ENCODE assay signal across 9 cellular contexts in genomic region chr11:69301491-69302401, GRCh38. TPM values are rescaled to one million over a fixed set of nuclear protein-coding genes. Genes with fewer than 3 reads are reported as not detected.
A peak's percentile ranks its signal among the peaks of the same experiment; 100 is the strongest.
DNase-seq lines count a peak whose midpoint lies in the region; TF ChIP-seq lines count a peak whose summit lies in the region.
"Had no signal": no experiment of that assay in that cellular context is flagged by ENCODE, and none has a peak within 500 bp of the region (broad histone marks: within the 10 kb centered on the region; RNA-seq: fewer than 3 reads in every experiment).

No MANE protein-coding gene starts in this region.

- DNase-seq in activated naive CD4-positive, alpha-beta T cell treated with Interleukin-2 at 50 U/mL for 16 hours: peak; percentile 52
- no peak for DNase-seq in activated naive CD4-positive, alpha-beta T cell treated with anti-CD3 and anti-CD28 coated beads, Interleukin-2, amount 50 U/mL, for 16 hours
- peak; percentile 84 for DNase-seq in RKO (ENCODE audit: low spot score)
- peak; percentile 90 for DNase-seq in fibroblast of mammary gland (ENCODE audit: low read depth)
- DNase-seq in stomach: peak; percentile 79
- no peak for DNase-seq in tibial nerve (ENCODE audit: low spot score in 2 of 2)
- DNase-seq in NCI-H69 (lab: John Stamatoyannopoulos, UW): no peak
- no peak for DNase-seq in retina

- 60 to 83% (median 68%) methylated on average over 5 to 13 of the region's 13 CpGs for WGBS in stomach, 5 donors
- 83 to 85% methylated on average over 8 to 13 of the region's 13 CpGs for WGBS in tibial nerve, 2 donors

- H3K4me1 ChIP-seq in stomach (peaks cover 36 to 61% (median 46%) of the 10 kb centered on the region in 4 donors), tibial nerve (peaks cover 4 to 52% (median 25%) of the 10 kb centered on the region in 4 donors)

- H3K4me3 ChIP-seq in fibroblast of mammary gland (ENCODE audit: control insufficient read depth, low read depth, low read length) (no peak overlapping the region), stomach (no peak overlapping the region), tibial nerve (no peak overlapping the region)

- H3K27me3 ChIP-seq in stomach (no peaks in the 10 kb centered on the region), tibial nerve (no peaks in the 10 kb centered on the region)
- H3K27me3 ChIP-seq: neutrophil had no signal

- TF ChIP-seq EP300 in stomach (IDR thresholded peaks at IDR 0.05) (no peak), tibial nerve (IDR thresholded peaks at IDR 0.05) (no peak)

- intact Hi-C loops in stomach (cut with DNase I; ENCODE audit: low total_unique reads): no loop called here

- H3K9me3 ChIP-seq in stomach: no peaks in the 10 kb centered on the region
- H3K9me3 ChIP-seq in tibial nerve: no peaks in the 10 kb centered on the region
- H3K9me3 ChIP-seq: neutrophil had no signal

- TF ChIP-seq POLR2A in stomach (IDR thresholded peaks at IDR 0.05) (no peak), tibial nerve (IDR thresholded peaks at IDR 0.05) (no peak)

- H3K36me3 ChIP-seq in stomach: no peaks in the 10 kb centered on the region
- no peaks in the 10 kb centered on the region for H3K36me3 ChIP-seq in tibial nerve
- H3K36me3 ChIP-seq: neutrophil had no signal

- TF ChIP-seq CTCF in fibroblast of mammary gland (conservative IDR thresholded peaks at IDR 0.05; ENCODE audit: control insufficient read depth, insufficient read depth, low read depth, low read length) (no peak), stomach (IDR thresholded peaks at IDR 0.05) (no peak), tibial nerve (IDR thresholded peaks at IDR 0.05) (no peak)

- H3K27ac ChIP-seq in stomach (peak overlapping the region in 4 of 5 donors; percentile 10 to 66 (median 28)), tibial nerve (no peak overlapping the region)
- H3K27ac ChIP-seq: neutrophil had no signal

RNA-seq across cellular contexts. Expression of gene MYEOV, which starts 7.8 kb away (rescaled TPM):
- total RNA-seq in stomach: 10 to 100 TPM in 1 of 5 donors, 1 to 10 TPM in 1, under 1 TPM in 1, not detected in 2; 0.92 to 11.7 (median 1.9) TPM
- polyA plus RNA-seq in stomach: 10 to 100 TPM in 2 of 3 donors, 1 to 10 TPM in 1; 5.3 to 41.5 (median 16.4) TPM
- 10 to 100 TPM in 2 of 4 donors, 1 to 10 TPM in 2; 4.8 to 26.7 (median 9.4) TPM for total RNA-seq in tibial nerve

Comparison
In these comparisons a context has a peak if more than half of its experiments do, and no peak if none do; other contexts are left out.
1. DNase-seq: peak in activated naive CD4-positive, alpha-beta T cell treated with Interleukin-2 at 50 U/mL for 16 hours (single experiment), RKO (single experiment), fibroblast of mammary gland (single experiment) and stomach (single experiment); none in activated naive CD4-positive, alpha-beta T cell treated with anti-CD3 and anti-CD28 coated beads, Interleukin-2, amount 50 U/mL, for 16 hours (single experiment), tibial nerve (0 of 2), NCI-H69 (single experiment) and retina (single experiment).
2. H3K27ac ChIP-seq: peak in stomach (4 of 5); none in tibial nerve (0 of 4).